In the genomic region with DNA sequence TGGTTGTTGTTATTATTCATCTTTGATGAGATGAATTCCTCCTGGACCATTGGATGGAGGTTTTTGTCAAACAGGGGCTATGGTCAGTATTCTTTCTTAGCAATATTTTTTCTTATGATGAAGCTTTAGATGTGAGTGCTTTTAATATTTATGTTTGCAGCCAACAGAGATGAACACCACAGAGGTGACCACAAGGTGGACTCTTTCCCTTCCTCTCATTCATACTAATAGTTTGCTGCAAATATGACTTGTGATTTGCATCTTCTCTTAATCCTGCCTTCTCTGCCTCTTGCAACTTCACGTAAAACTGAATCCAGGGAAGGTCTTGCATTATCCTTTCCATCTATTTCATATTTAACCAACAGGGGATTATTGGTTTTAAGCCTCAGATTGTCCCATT, we compare ENCODE assay signal across 16 cellular contexts.
DNase-seq lines count a peak whose midpoint lies in the region; ATAC-seq, FAIRE-seq and TF ChIP-seq lines count a peak whose summit lies in the region.
"Had no signal": no experiment of that assay in that cellular context is flagged by ENCODE, and none has a peak within 500 bp of the region (broad histone marks: within the 10 kb centered on the region; RNA-seq: fewer than 3 reads in every experiment).

No MANE protein-coding gene starts in this region.

- no peak overlapping the region for H3K27ac ChIP-seq in VCaP
- H3K27ac ChIP-seq in kidney (ENCODE audit: low read depth in 2 of 2, low read length in 2 of 2), result no peak overlapping the region

- H3K4me3 ChIP-seq in kidney (ENCODE audit: low read length in 2 of 2), result no peak overlapping the region
- H3K4me3 ChIP-seq: HAP-1 had no signal

- TF ChIP-seq CTCF in VCaP (conservative IDR thresholded peaks at IDR 0.05) (peak; percentile 87), kidney (IDR thresholded peaks at IDR 0.05; ENCODE audit: borderline replicate concordance, extremely low read depth, insufficient read depth) (peak; percentile 16)

- intact Hi-C loops in kidney (cut with DNase I), result no loop called here

- ATAC-seq in HG03354 (IDR thresholded peaks at IDR 0.05; ENCODE audit: poor library complexity, severe bottlenecking, unreplicated experiment), result peak; percentile 56
- ATAC-seq in GM21360 (IDR thresholded peaks at IDR 0.05; ENCODE audit: unreplicated experiment), result no peak
- ATAC-seq in GM18873 (IDR thresholded peaks at IDR 0.05; ENCODE audit: low FRiP score, unreplicated experiment), result no peak

- no peak for FAIRE-seq in kidney (lab: Jason Lieb, UNC)

- H3K9ac ChIP-seq in kidney (ENCODE audit: low read length in 2 of 2), result no peak overlapping the region

- H3K36me3 ChIP-seq in kidney (ENCODE audit: control insufficient read depth in 1 of 2, insufficient read depth in 2 of 2, low read length in 2 of 2), result no peaks in the 10 kb centered on the region
- H3K36me3 ChIP-seq: HAP-1 had no signal

- no peaks in the 10 kb centered on the region for H3K9me3 ChIP-seq in kidney (ENCODE audit: control insufficient read depth in 1 of 2, low read length in 2 of 2)
- H3K9me3 ChIP-seq: HAP-1 had no signal

- DNase-seq in DMS114 treated with DMSO at 0.1 percent for 48 hours (lab: John Stamatoyannopoulos, UW; ENCODE audit: unreplicated experiment), result peak; percentile 4
- DNase-seq in kidney, result no peak
- no peak for DNase-seq in COR-L47 (lab: John Stamatoyannopoulos, UW)
- no peak for DNase-seq in activated naive CD4-positive, alpha-beta T cell treated with Interleukin-2 at 50 U/mL for 16 hours
- DNase-seq: activated CD4-positive, alpha-beta T cell treated with anti-CD3 and anti-CD28 coated beads for 48 hours; activated naive CD4-positive, alpha-beta T cell treated with anti-CD3 and anti-CD28 coated beads for 36 hours; DMS153; effector memory CD4-positive, alpha-beta T cell; naive B cell; NCI-H1436 treated with DMSO at 0.1 percent for 48 hours; SHP77 had no signal

- H3K4me1 ChIP-seq in kidney (ENCODE audit: control insufficient read depth in 1 of 2, insufficient read depth in 1 of 2, low read depth in 1 of 2, low read length in 2 of 2), result no peaks in the 10 kb centered on the region
- H3K4me1 ChIP-seq: HAP-1 had no signal
